8 cellular contexts compared by ENCODE assay signal in genomic region chr9:109498195-109499060, GRCh38. TPM values are rescaled to one million over a fixed set of nuclear protein-coding genes. Genes with fewer than 3 reads are reported as not detected.
DNase-seq lines count a peak whose midpoint lies in the region; ATAC-seq and TF ChIP-seq lines count a peak whose summit lies in the region.

A gene with protein sequence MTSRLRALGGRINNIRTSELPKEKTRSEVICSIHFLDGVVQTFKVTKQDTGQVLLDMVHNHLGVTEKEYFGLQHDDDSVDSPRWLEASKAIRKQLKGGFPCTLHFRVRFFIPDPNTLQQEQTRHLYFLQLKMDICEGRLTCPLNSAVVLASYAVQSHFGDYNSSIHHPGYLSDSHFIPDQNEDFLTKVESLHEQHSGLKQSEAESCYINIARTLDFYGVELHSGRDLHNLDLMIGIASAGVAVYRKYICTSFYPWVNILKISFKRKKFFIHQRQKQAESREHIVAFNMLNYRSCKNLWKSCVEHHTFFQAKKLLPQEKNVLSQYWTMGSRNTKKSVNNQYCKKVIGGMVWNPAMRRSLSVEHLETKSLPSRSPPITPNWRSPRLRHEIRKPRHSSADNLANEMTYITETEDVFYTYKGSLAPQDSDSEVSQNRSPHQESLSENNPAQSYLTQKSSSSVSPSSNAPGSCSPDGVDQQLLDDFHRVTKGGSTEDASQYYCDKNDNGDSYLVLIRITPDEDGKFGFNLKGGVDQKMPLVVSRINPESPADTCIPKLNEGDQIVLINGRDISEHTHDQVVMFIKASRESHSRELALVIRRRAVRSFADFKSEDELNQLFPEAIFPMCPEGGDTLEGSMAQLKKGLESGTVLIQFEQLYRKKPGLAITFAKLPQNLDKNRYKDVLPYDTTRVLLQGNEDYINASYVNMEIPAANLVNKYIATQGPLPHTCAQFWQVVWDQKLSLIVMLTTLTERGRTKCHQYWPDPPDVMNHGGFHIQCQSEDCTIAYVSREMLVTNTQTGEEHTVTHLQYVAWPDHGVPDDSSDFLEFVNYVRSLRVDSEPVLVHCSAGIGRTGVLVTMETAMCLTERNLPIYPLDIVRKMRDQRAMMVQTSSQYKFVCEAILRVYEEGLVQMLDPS (minus strand): TSS chr9:109498307. CDS start chr9:109463434, 34,873 bp downstream.

- H3K36me3 Mint-ChIP-seq in activated naive CD8-positive, alpha-beta T cell treated with anti-CD3 and anti-CD28 coated beads, Interleukin-2, amount 10 ng/mL, durations not matched to agents 7 days and 5 days, result peaks cover 2% of the 10 kb centered on the region
- H3K36me3 Mint-ChIP-seq in activated naive CD8-positive, alpha-beta T cell treated with anti-CD3 and anti-CD28 coated beads, Interleukin-2, amount 50 U/mL, for 24 hours (ENCODE audit: low read depth), result no peaks in the 10 kb centered on the region

- peaks cover 9% of the 10 kb centered on the region for H3K4me1 Mint-ChIP-seq in activated naive CD8-positive, alpha-beta T cell treated with anti-CD3 and anti-CD28 coated beads, Interleukin-2, amount 10 ng/mL, durations not matched to agents 7 days and 5 days
- H3K4me1 Mint-ChIP-seq in activated naive CD8-positive, alpha-beta T cell treated with anti-CD3 and anti-CD28 coated beads, Interleukin-2, amount 50 U/mL, for 24 hours, result peaks cover 10% of the 10 kb centered on the region

- no peak for TF ChIP-seq CTCF in astrocyte of the cerebellum (IDR thresholded peaks at IDR 0.05; ENCODE audit: low read depth, low read length, missing control alignments)

- H3K27ac ChIP-seq in thymus (ENCODE audit: low read depth), result no peak within 1 kb of the TSS

- DNase-seq in activated naive CD8-positive, alpha-beta T cell treated with anti-CD3 and anti-CD28 coated beads, Interleukin-2, amount 10 ng/mL, durations not matched to agents 7 days and 5 days, result no peak
- DNase-seq in activated naive CD8-positive, alpha-beta T cell treated with anti-CD3 and anti-CD28 coated beads, Interleukin-2, amount 50 U/mL, for 24 hours, result no peak
- DNase-seq in astrocyte of the cerebellum (ENCODE audit: low read depth), result no peak
- DNase-seq in iris pigment epithelial cell (ENCODE audit: low read depth), result peak; percentile 14
- DNase-seq in hippocampal formation (lab: John Stamatoyannopoulos, UW), result no peak
- DNase-seq in GDM1 (lab: John Stamatoyannopoulos, UW), result no peak

- in situ Hi-C loops in astrocyte of the cerebellum (cut with HindIII; ENCODE audit: low sequenced_read_pairs), result no loop called here

- no peaks in the 10 kb centered on the region for H3K9me3 ChIP-seq in thymus (ENCODE audit: control insufficient read depth)

- H3K27ac Mint-ChIP-seq in activated naive CD8-positive, alpha-beta T cell treated with anti-CD3 and anti-CD28 coated beads, Interleukin-2, amount 10 ng/mL, durations not matched to agents 7 days and 5 days, result peak within 1 kb of the TSS; percentile 51
- H3K27ac Mint-ChIP-seq in activated naive CD8-positive, alpha-beta T cell treated with anti-CD3 and anti-CD28 coated beads, Interleukin-2, amount 50 U/mL, for 24 hours, result no peak within 1 kb of the TSS

- POLR2A ChIA-PET in activated naive CD8-positive, alpha-beta T cell treated with anti-CD3 and anti-CD28 coated beads, Interleukin-2, amount 10 ng/mL, durations not matched to agents 7 days and 5 days (lab: Charles Lee), result no interaction called here

- H3K9me3 Mint-ChIP-seq in activated naive CD8-positive, alpha-beta T cell treated with anti-CD3 and anti-CD28 coated beads, Interleukin-2, amount 10 ng/mL, durations not matched to agents 7 days and 5 days, result peaks cover 2% of the 10 kb centered on the region
- no peaks in the 10 kb centered on the region for H3K9me3 Mint-ChIP-seq in activated naive CD8-positive, alpha-beta T cell treated with anti-CD3 and anti-CD28 coated beads, Interleukin-2, amount 50 U/mL, for 24 hours

- H3K27me3 ChIP-seq in thymus (ENCODE audit: control insufficient read depth, insufficient read depth), result peaks cover 48% of the 10 kb centered on the region

- 7% methylated on average over 76 of the region's 76 CpGs for WGBS in thymus

- H3K27me3 Mint-ChIP-seq in activated naive CD8-positive, alpha-beta T cell treated with anti-CD3 and anti-CD28 coated beads, Interleukin-2, amount 10 ng/mL, durations not matched to agents 7 days and 5 days, result peaks cover 74% of the 10 kb centered on the region
- H3K27me3 Mint-ChIP-seq in activated naive CD8-positive, alpha-beta T cell treated with anti-CD3 and anti-CD28 coated beads, Interleukin-2, amount 50 U/mL, for 24 hours, result peaks cover 59% of the 10 kb centered on the region

- H3K4me3 ChIP-seq in astrocyte of the cerebellum (ENCODE audit: low read depth, low read length), result peak within 1 kb of the TSS; percentile 38
- peak within 1 kb of the TSS; percentile 37 for H3K4me3 ChIP-seq in thymus (ENCODE audit: low read length)

- H3K4me3 Mint-ChIP-seq in activated naive CD8-positive, alpha-beta T cell treated with anti-CD3 and anti-CD28 coated beads, Interleukin-2, amount 10 ng/mL, durations not matched to agents 7 days and 5 days, result peak within 1 kb of the TSS; percentile 37
- H3K4me3 Mint-ChIP-seq in activated naive CD8-positive, alpha-beta T cell treated with anti-CD3 and anti-CD28 coated beads, Interleukin-2, amount 50 U/mL, for 24 hours, result no peak within 1 kb of the TSS

- no peak for ATAC-seq in activated naive CD8-positive, alpha-beta T cell treated with anti-CD3 and anti-CD28 coated beads, Interleukin-2, amount 10 ng/mL, durations not matched to agents 7 days and 5 days (ENCODE audit: low read depth)
- ATAC-seq in activated naive CD8-positive, alpha-beta T cell treated with anti-CD3 and anti-CD28 coated beads, Interleukin-2, amount 50 U/mL, for 24 hours, result no peak
- ATAC-seq in HG03097 (IDR thresholded peaks at IDR 0.05; ENCODE audit: low FRiP score, unreplicated experiment), result no peak

- no peaks in the 10 kb centered on the region for H3K4me1 ChIP-seq in thymus (ENCODE audit: control insufficient read depth, insufficient read depth, low read length)

- H3K36me3 ChIP-seq in thymus (ENCODE audit: control insufficient read depth, insufficient read depth), result no peaks in the 10 kb centered on the region

RNA-seq across cellular contexts. Expression of the gene that starts here (rescaled TPM):
- not detected for total RNA-seq in activated naive CD8-positive, alpha-beta T cell treated with anti-CD3 and anti-CD28 coated beads, Interleukin-2, amount 10 ng/mL, durations not matched to agents 7 days and 5 days
- 9.5 TPM for polyA plus RNA-seq in thymus
